Comparison of ENCODE assay signal across 8 cellular contexts in the genomic region with DNA sequence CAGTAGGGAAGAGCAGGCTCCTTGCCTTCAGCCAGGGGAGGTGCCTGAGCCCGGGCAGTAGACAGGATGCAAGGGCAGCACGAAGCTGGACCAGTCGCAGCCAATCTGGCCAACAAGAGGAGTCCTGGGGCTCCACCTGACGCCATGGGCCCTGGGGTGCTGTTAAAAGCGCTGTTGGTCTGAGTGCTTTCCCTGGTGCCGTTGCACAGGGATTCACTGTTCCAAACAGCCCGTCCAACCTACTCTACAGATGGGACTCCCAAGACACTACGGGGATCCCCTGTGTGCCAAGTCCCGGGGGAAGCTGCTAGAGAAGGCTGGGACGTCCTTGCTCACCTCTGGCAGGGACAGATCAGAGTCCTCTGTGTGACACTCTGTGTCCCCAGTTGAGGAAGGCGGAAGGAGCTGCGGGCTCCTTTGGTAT. TPM values are rescaled to one million over a fixed set of nuclear protein-coding genes. Genes with fewer than 3 reads are reported as not detected.
DNase-seq lines count a peak whose midpoint lies in the region; ATAC-seq and TF ChIP-seq lines count a peak whose summit lies in the region.

No MANE protein-coding gene starts in this region.

- H3K4me1 ChIP-seq in Caco-2 = peaks cover 12% of the 10 kb centered on the region
- H3K4me1 ChIP-seq in neutrophil (ENCODE audit: control insufficient read depth in 1 of 2, insufficient read depth in 1 of 2, low read depth in 1 of 2, low read length in 1 of 2) = peaks cover 38 to 44% of the 10 kb centered on the region in 2 experiments

- peak; percentile 19 for ATAC-seq in GM21576 (IDR thresholded peaks at IDR 0.05; ENCODE audit: unreplicated experiment)
- no peak for ATAC-seq in HG03521 (IDR thresholded peaks at IDR 0.05; ENCODE audit: unreplicated experiment)
- ATAC-seq in HG03097 (IDR thresholded peaks at IDR 0.05; ENCODE audit: low FRiP score, unreplicated experiment) = no peak

- H3K4me3 Mint-ChIP-seq in Caco-2 (ENCODE audit: unreplicated experiment) = peak overlapping the region; percentile 94

- H3K27me3 ChIP-seq in Caco-2 (replicated peaks; ENCODE audit: control insufficient read depth, insufficient read depth, low read length) (no peaks in the 10 kb centered on the region), neutrophil (peaks cover 34% of the 10 kb centered on the region)

- TF ChIP-seq CTCF in Caco-2 (IDR thresholded peaks at IDR 0.05; ENCODE audit: insufficient read depth in 1 of 2, low read depth in 1 of 2, low read length in 1 of 2, severe bottlenecking in 1 of 2, unreplicated experiment in 1 of 2) (no peak), NB4 (IDR thresholded peaks at IDR 0.05; ENCODE audit: low read depth, low read length) (no peak), epithelial cell of proximal tubule (conservative IDR thresholded peaks at IDR 0.05; ENCODE audit: low read depth, low read length) (no peak), neutrophil (IDR thresholded peaks at IDR 0.05) (no peak)

- H3K4me3 ChIP-seq in Caco-2 (ENCODE audit: low read depth, low read length) (peak overlapping the region; percentile 82), NB4 (ENCODE audit: low read depth, low read length) (peak overlapping the region; percentile 64), epithelial cell of proximal tubule (ENCODE audit: low read depth, low read length) (peak overlapping the region; percentile 81), neutrophil (ENCODE audit: low read depth in 1 of 2, low read length in 1 of 2) (peak overlapping the region; percentile 71 to 82)

- H3K27me3 Mint-ChIP-seq in Caco-2 (ENCODE audit: insufficient read depth, unreplicated experiment) = no peaks in the 10 kb centered on the region

- no peaks in the 10 kb centered on the region; the same call in 1 of the 2 replicates for H3K36me3 ChIP-seq in Caco-2 (ENCODE audit: control insufficient read depth, insufficient read depth, low read length)
- no peaks in the 10 kb centered on the region for H3K36me3 ChIP-seq in neutrophil

- DNase-seq in Caco-2 (peak in 1 of 2 experiments; percentile 25), NB4 (ENCODE audit: low read depth) (peak; percentile 48), epithelial cell of proximal tubule (ENCODE audit: low read depth) (no peak), NCI-H510A treated with DMSO at 0.1 percent for 48 hours (lab: John Stamatoyannopoulos, UW) (no peak)

- no peak for TF ChIP-seq POLR2A in NB4 (IDR thresholded peaks at IDR 0.05; ENCODE audit: extremely low read depth, insufficient read length)

- CTCF ChIA-PET in Caco-2 (lab: Charles Lee) = interaction anchor here (2.3 kb wide), 1 partner anchor 36 kb away, joined by 20 read pairs; no protein-coding TSS in a partner anchor

- intact Hi-C loops in Caco-2 (cut with micrococcal nuclease; ENCODE audit: unreplicated experiment) = loop anchor here (2.0 kb wide), 1 partner anchor 35 kb away; no protein-coding TSS in a partner anchor

- peak overlapping the region; percentile 57 for H3K27ac ChIP-seq in neutrophil

- no TSS peak for BruUV-seq in Caco-2 (replicated peaks; lab: Mats Ljungman, UMichigan)

- POLR2A ChIA-PET in Caco-2 (lab: Charles Lee) = interaction anchor here (1.4 kb wide), 1 partner anchor 35 kb away, joined by 5 read pairs; no protein-coding TSS in a partner anchor

- H3K9me3 ChIP-seq in Caco-2 = no peaks in the 10 kb centered on the region
- no peaks in the 10 kb centered on the region for H3K9me3 ChIP-seq in neutrophil

- no peaks in the 10 kb centered on the region for H3K4me1 Mint-ChIP-seq in Caco-2 (ENCODE audit: low read depth, unreplicated experiment)

- H3K9me3 Mint-ChIP-seq in Caco-2 (ENCODE audit: unreplicated experiment) = no peaks in the 10 kb centered on the region

- peak overlapping the region; percentile 70 for H3K27ac Mint-ChIP-seq in Caco-2 (ENCODE audit: unreplicated experiment)

- peaks cover 6% of the 10 kb centered on the region for H3K36me3 Mint-ChIP-seq in Caco-2 (ENCODE audit: insufficient read depth, unreplicated experiment)

RNA-seq across cellular contexts. Expression of gene CTSH, which starts 0.6 kb away (rescaled TPM):
- total RNA-seq in Caco-2 (2022) (171 and 183 TPM in 2 replicates), epithelial cell of proximal tubule (45.9 and 68.0 TPM in 2 replicates)
